In genomic region chr6:5995705-5996686, GRCh38 we compare ENCODE assay signal across 2 cellular contexts.
TF ChIP-seq lines count a peak whose summit lies in the region.

No MANE protein-coding gene starts in this region.

TF ChIP-seq in HEK293T, 16 proteins besides CTCF, POLR2A, EP300 and RAD21 (continued from another document):
- TF ChIP-seq ARNT (IDR thresholded peaks at IDR 0.05) (no peak), SUZ12 (IDR thresholded peaks at IDR 0.05) (no peak), TARDBP (IDR thresholded peaks at IDR 0.05) (no peak), FOXK2 (IDR thresholded peaks at IDR 0.05) (no peak), ZNF384 (IDR thresholded peaks at IDR 0.05) (no peak)

TF ChIP-seq in SK-N-SH treated with all-trans-retinoic acid at 6 μM for 48 hours, 23 proteins besides CTCF, POLR2A, EP300 and RAD21 (continued from another document):
- TF ChIP-seq POU6F1 (CRISPR knock-in tag; IDR thresholded peaks at IDR 0.05; ENCODE audit: borderline replicate concordance, low read depth) (no peak), OSR1 (CRISPR knock-in tag; IDR thresholded peaks at IDR 0.05) (no peak), TSHZ2 (CRISPR knock-in tag; IDR thresholded peaks at IDR 0.05) (no peak), CREB5 (CRISPR knock-in tag; IDR thresholded peaks at IDR 0.05; ENCODE audit: low read depth) (no peak), GLIS3 (CRISPR knock-in tag; IDR thresholded peaks at IDR 0.05) (no peak), PATZ1 (CRISPR knock-in tag; IDR thresholded peaks at IDR 0.05; ENCODE audit: borderline replicate concordance) (no peak), SNAI2 (CRISPR knock-in tag; IDR thresholded peaks at IDR 0.05) (no peak), ZFP3 (CRISPR knock-in tag; IDR thresholded peaks at IDR 0.05) (no peak), BACH2 (CRISPR knock-in tag; IDR thresholded peaks at IDR 0.05; ENCODE audit: borderline replicate concordance) (no peak), ZC3H10 (CRISPR knock-in tag; IDR thresholded peaks at IDR 0.05) (no peak), TOX (CRISPR knock-in tag; IDR thresholded peaks at IDR 0.05; ENCODE audit: borderline replicate concordance) (no peak), CSDC2 (CRISPR knock-in tag; IDR thresholded peaks at IDR 0.05) (no peak)
TF ChIP-seq in SK-N-SH treated with all-trans-retinoic acid at 6 μM for 48 hours: peak in this region for 0.
